13 cellular contexts compared by ENCODE assay signal in the genomic region with DNA sequence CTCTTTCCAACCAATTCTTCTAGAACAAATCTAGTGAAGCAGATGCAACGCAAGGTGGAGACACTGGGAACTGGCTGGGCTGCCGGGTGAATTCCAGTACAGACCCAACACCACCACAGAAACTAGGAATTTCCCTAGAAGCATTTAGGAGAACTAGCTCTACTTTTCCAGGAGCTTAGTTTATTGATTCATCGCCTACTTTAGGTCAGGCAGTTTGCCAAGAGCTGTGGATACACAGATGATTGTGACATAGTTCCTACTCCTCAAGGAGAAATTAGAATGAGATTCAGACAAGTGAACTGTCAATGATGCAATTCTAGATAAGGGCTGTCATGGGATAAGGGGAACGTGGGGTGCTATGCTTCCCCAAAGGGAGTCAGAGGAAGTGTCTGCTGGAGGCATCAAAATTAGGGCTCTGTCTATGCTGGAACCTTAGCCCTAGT.
DNase-seq lines count a peak whose midpoint lies in the region; ATAC-seq and TF ChIP-seq lines count a peak whose summit lies in the region.
"Had no signal": no experiment of that assay in that cellular context is flagged by ENCODE, and none has a peak within 500 bp of the region (broad histone marks: within the 10 kb centered on the region; RNA-seq: fewer than 3 reads in every experiment).

No MANE protein-coding gene starts in this region.

- H3K4me3 ChIP-seq in MG63 (no peak overlapping the region), epithelial cell of proximal tubule (ENCODE audit: low read depth, low read length) (no peak overlapping the region)
- H3K4me3 ChIP-seq in CD4-positive, alpha-beta memory T cell (ENCODE audit: low read length in 2 of 2) = no peak overlapping the region
- H3K4me3 ChIP-seq: K562 had no signal

- H3K27me3 ChIP-seq in MG63 = no peaks in the 10 kb centered on the region
- no peaks in the 10 kb centered on the region for H3K27me3 ChIP-seq in CD4-positive, alpha-beta memory T cell (ENCODE audit: insufficient read depth, low read length)
- H3K27me3 ChIP-seq: neutrophil had no signal

- peaks cover 0 to 4% (median 0%) of the 10 kb centered on the region in 8 donors for H3K9me3 Mint-ChIP-seq in CD4-positive, alpha-beta memory T cell
- H3K9me3 Mint-ChIP-seq: activated CD4-positive, alpha-beta T cell treated with anti-CD3 and anti-CD28 coated beads, Interleukin-2, amount 10 ng/mL, durations not matched to agents 7 days and 5 days had no signal

- H3K36me3 Mint-ChIP-seq in CD4-positive, alpha-beta memory T cell = no peaks in the 10 kb centered on the region

- CTCF ChIA-PET in CD4-positive, alpha-beta memory T cell (lab: Charles Lee; ENCODE audit: partially characterized antibody) = interaction anchor here (1.3 kb wide), 1 partner anchor 17 kb away, joined by 4 read pairs; no protein-coding TSS in a partner anchor

- H3K4me3 Mint-ChIP-seq in CD4-positive, alpha-beta memory T cell = no peak overlapping the region
- H3K4me3 Mint-ChIP-seq: activated CD4-positive, alpha-beta T cell treated with anti-CD3 and anti-CD28 coated beads, Interleukin-2, amount 10 ng/mL, durations not matched to agents 7 days and 5 days; H9 had no signal

- H3K27me3 Mint-ChIP-seq in CD4-positive, alpha-beta memory T cell = peaks cover 2 to 3% of the 10 kb centered on the region in 2 donors

- peaks cover 0 to 2% (median 0%) of the 10 kb centered on the region in 4 donors for H3K4me1 Mint-ChIP-seq in CD4-positive, alpha-beta memory T cell

- no peaks in the 10 kb centered on the region for H3K36me3 ChIP-seq in MG63
- no peaks in the 10 kb centered on the region for H3K36me3 ChIP-seq in CD4-positive, alpha-beta memory T cell (ENCODE audit: insufficient read depth, low read length)
- H3K36me3 ChIP-seq: neutrophil had no signal

- H3K27ac Mint-ChIP-seq in CD4-positive, alpha-beta memory T cell = no peak overlapping the region
- H3K27ac Mint-ChIP-seq: activated CD4-positive, alpha-beta T cell treated with anti-CD3 and anti-CD28 coated beads, Interleukin-2, amount 10 ng/mL, durations not matched to agents 7 days and 5 days; H9 had no signal

- peak; percentile 43 for TF ChIP-seq CTCF in epithelial cell of proximal tubule (conservative IDR thresholded peaks at IDR 0.05; ENCODE audit: low read depth, low read length)
- no peak for TF ChIP-seq CTCF in omental fat pad (IDR thresholded peaks at IDR 0.05)
- no peak for TF ChIP-seq CTCF in GM10266 (IDR thresholded peaks at IDR 0.05; ENCODE audit: control insufficient read depth, insufficient read depth, low read depth, missing control alignments)

- no peak overlapping the region for H3K27ac ChIP-seq in CD4-positive, alpha-beta memory T cell (ENCODE audit: low read depth, low read length)
- H3K27ac ChIP-seq: neutrophil had no signal

- H3K9me3 ChIP-seq in MG63 = no peaks in the 10 kb centered on the region; the same call in 1 of the 2 replicates
- H3K9me3 ChIP-seq in CD4-positive, alpha-beta memory T cell (ENCODE audit: control insufficient read depth in 1 of 2, low read length in 2 of 2) = no peaks in the 10 kb centered on the region
- H3K9me3 ChIP-seq: neutrophil had no signal

- intact Hi-C loops in CD4-positive, alpha-beta memory T cell (cut with micrococcal nuclease) = no loop called here

- H3K4me1 ChIP-seq in CD4-positive, alpha-beta memory T cell (ENCODE audit: insufficient read depth, low read length) = no peaks in the 10 kb centered on the region

- POLR2A ChIA-PET in CD4-positive, alpha-beta memory T cell (lab: Charles Lee; ENCODE audit: partially characterized antibody) = no interaction called here

- ATAC-seq in omental fat pad (ENCODE audit: low FRiP score) (peak; percentile 88), GM21723 (IDR thresholded peaks at IDR 0.05; ENCODE audit: unreplicated experiment) (no peak)
- ATAC-seq: K562 had no signal

- peak; percentile 58 for DNase-seq in GM03348 (ENCODE audit: low spot score)
- peak; percentile 5 for DNase-seq in MG63
- DNase-seq in epithelial cell of proximal tubule (ENCODE audit: low read depth) = peak; percentile 92
- DNase-seq in omental fat pad (ENCODE audit: low spot score) = no peak
- no peak for DNase-seq in GM10266 (ENCODE audit: extremely low spot score)
- DNase-seq in retina = no peak
- no peak for DNase-seq in CD4-positive, alpha-beta memory T cell
- DNase-seq: activated CD4-positive, alpha-beta T cell treated with anti-CD3 and anti-CD28 coated beads, Interleukin-2, amount 10 ng/mL, durations not matched to agents 7 days and 5 days; H9; head of caudate nucleus had no signal

Comparison
In these comparisons a context has a peak if more than half of its experiments do, and no peak if none do; other contexts are left out.
1. DNase-seq: peak in GM03348 (single experiment), MG63 (single experiment) and epithelial cell of proximal tubule (single experiment); none in omental fat pad (single experiment), GM10266 (single experiment), retina (single experiment) and CD4-positive, alpha-beta memory T cell (0 of 5).